In genomic region chr3:138408751-138409161, GRCh38 we compare ENCODE assay signal across 1 cellular context.
TF ChIP-seq lines count a peak whose summit lies in the region.

No MANE protein-coding gene starts in this region.

TF ChIP-seq in K562, 482 proteins besides CTCF, POLR2A, EP300 and RAD21 (continued from another document):
- TF ChIP-seq UBTF (IDR thresholded peaks at IDR 0.05; ENCODE audit: borderline replicate concordance in 1 of 2, low read depth in 2 of 2, low read length in 2 of 2) (no peak), ARID3A (IDR thresholded peaks at IDR 0.05; ENCODE audit: borderline replicate concordance, low read depth, low read length) (no peak), ZBTB8A (IDR thresholded peaks at IDR 0.05; ENCODE audit: partially characterized antibody) (no peak), C11orf30 (IDR thresholded peaks at IDR 0.05; ENCODE audit: low read depth) (peak; percentile 34; the same call in 1 of the 2 replicates), DEAF1 (CRISPR knock-in tag; IDR thresholded peaks at IDR 0.05) (no peak), FOXA3 (CRISPR knock-in tag; conservative IDR thresholded peaks at IDR 0.05 in 1 of 2, IDR thresholded peaks at IDR 0.05 in 1 of 2) (no peak), ZNF354B (CRISPR knock-in tag; IDR thresholded peaks at IDR 0.05) (no peak)
